ENCODE assay signal across 19 cellular contexts in the genomic region with DNA sequence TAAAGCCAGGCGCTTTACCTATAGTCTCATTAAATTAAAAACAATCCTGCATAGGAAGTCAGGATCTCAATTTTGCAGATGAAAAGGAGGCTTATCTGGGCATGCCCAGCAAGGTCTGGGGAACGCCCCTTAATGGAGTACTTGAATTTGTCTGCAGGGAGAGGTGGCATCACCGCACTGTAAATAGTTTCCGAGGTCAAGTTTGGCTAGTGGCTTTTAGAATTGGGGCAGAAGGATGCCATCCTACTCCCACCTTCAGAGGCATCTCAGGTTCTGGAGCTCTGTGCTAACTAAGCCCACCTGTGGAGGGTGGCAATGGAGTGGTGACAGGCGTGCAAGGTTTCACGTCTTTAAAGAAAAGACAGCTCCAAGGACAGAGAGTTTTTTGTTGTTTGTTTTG.
A peak's percentile ranks its signal among the peaks of the same experiment; 100 is the strongest.
DNase-seq lines count a peak whose midpoint lies in the region; ATAC-seq and TF ChIP-seq lines count a peak whose summit lies in the region.
"Had no signal": no experiment of that assay in that cellular context is flagged by ENCODE, and none has a peak within 500 bp of the region (broad histone marks: within the 10 kb centered on the region; RNA-seq: fewer than 3 reads in every experiment).

No MANE protein-coding gene starts in this region.

- peaks cover 4% of the 10 kb centered on the region for H3K9me3 Mint-ChIP-seq in glutamatergic neuron (ENCODE audit: unreplicated experiment)
- H3K9me3 Mint-ChIP-seq: activated naive CD4-positive, alpha-beta T cell treated with anti-CD3 and anti-CD28 coated beads for 36 hours; mesothelial cell of epicardium; type B pancreatic cell had no signal

- no peak for TF ChIP-seq CTCF in cardiac muscle cell (IDR thresholded peaks at IDR 0.05; ENCODE audit: low read depth, low read length)
- no peak for TF ChIP-seq CTCF in HEK293 (tag by site-specific recombination; IDR thresholded peaks at IDR 0.05)
- no peak for TF ChIP-seq CTCF in adrenal gland (IDR thresholded peaks at IDR 0.05)
- no peak for TF ChIP-seq CTCF in neutrophil (IDR thresholded peaks at IDR 0.05)
- no peak for TF ChIP-seq CTCF in glutamatergic neuron (IDR thresholded peaks at IDR 0.05; ENCODE audit: partially characterized antibody, unreplicated experiment)

- no peaks in the 10 kb centered on the region for H3K36me3 Mint-ChIP-seq in glutamatergic neuron (ENCODE audit: unreplicated experiment)
- H3K36me3 Mint-ChIP-seq: mesothelial cell of epicardium had no signal

- intact Hi-C loops in left cardiac atrium (cut with DNase I) = loop anchor here in 1 of 2 donors (10.0 kb wide), 1 partner anchor 66 kb away; no protein-coding TSS in a partner anchor
- intact Hi-C loops in adrenal gland (cut with DNase I) = loop anchor here (5.0 to 10.0 kb wide), 3 partner anchors 66 to 317 kb away; a partner anchor contains a TSS

- H3K27ac ChIP-seq in cardiac muscle cell = peak overlapping the region; percentile 32
- no peak overlapping the region for H3K27ac ChIP-seq in HEK293 (ENCODE audit: extremely low read depth, low read depth, low read length)
- H3K27ac ChIP-seq in adrenal gland = peak overlapping the region in 3 of 5 donors; percentile 24 to 98 (median 98)
- peak overlapping the region; percentile 1 for H3K27ac ChIP-seq in neutrophil

- WGBS in adrenal gland, 4 donors = 67 to 77% (median 76%) methylated on average over 6 of the region's 6 CpGs

- H3K4me1 Mint-ChIP-seq in glutamatergic neuron (ENCODE audit: low read depth, unreplicated experiment) = peaks cover 8% of the 10 kb centered on the region

- POLR2A ChIA-PET in HEK293 (lab: Yijun Ruan, JAX) = no interaction called here

- TF ChIP-seq POLR2A in adrenal gland (IDR thresholded peaks at IDR 0.05) = peak in 1 of 2 donors; percentile 3

- CTCF ChIA-PET in HEK293 (lab: Yijun Ruan, JAX) = interaction anchor here (0.6 to 1.5 kb wide), 4 partner anchors 10 to 581 kb away, joined by 3 read pairs; no protein-coding TSS in a partner anchor

- H3K9me3 ChIP-seq in cardiac muscle cell (ENCODE audit: low read depth) = no peaks in the 10 kb centered on the region
- H3K9me3 ChIP-seq in HEK293 (ENCODE audit: control insufficient read depth, insufficient read depth, low read depth, low read length) = no peaks in the 10 kb centered on the region
- no peaks in the 10 kb centered on the region for H3K9me3 ChIP-seq in adrenal gland (replicated peaks in 1 of 3)
- no peaks in the 10 kb centered on the region for H3K9me3 ChIP-seq in neutrophil

- H3K27me3 Mint-ChIP-seq in glutamatergic neuron (ENCODE audit: unreplicated experiment) = peaks cover 3% of the 10 kb centered on the region
- H3K27me3 Mint-ChIP-seq: type B pancreatic cell had no signal

- DNase-seq in cardiac muscle cell (ENCODE audit: low read depth in 1 of 2, low spot score in 1 of 2) = no peak
- no peak for DNase-seq in left cardiac atrium
- DNase-seq in adrenal gland = peak in 1 of 7 donors; percentile 48
- DNase-seq in glutamatergic neuron = no peak
- no peak for DNase-seq in HuH-7.5 (ENCODE audit: low spot score)
- DNase-seq: activated naive CD4-positive, alpha-beta T cell treated with anti-CD3 and anti-CD28 coated beads for 36 hours; DMS79 treated with DMSO at 0.1 percent for 48 hours; effector CD8-positive, alpha-beta T cell; NCI-H2107; NCI-H524 treated with DMSO at 0.1 percent for 48 hours; stimulated activated CD4-positive, alpha-beta T cell treated with anti-CD3 and anti-CD28 coated beads, Interleukin-1b, Interleukin-23, amount 100 ng/mL, for 48 hours; stimulated activated naive CD4-positive, alpha-beta T cell treated with Interleukin-2 at 50 U/mL for 16 hours; SW 1271 had no signal

- H3K27me3 ChIP-seq in cardiac muscle cell (no peaks in the 10 kb centered on the region), adrenal gland (no peaks in the 10 kb centered on the region), neutrophil (no peaks in the 10 kb centered on the region)

- H3K4me1 ChIP-seq in cardiac muscle cell (ENCODE audit: low read depth) (peaks cover 50% of the 10 kb centered on the region), HEK293 (ENCODE audit: control insufficient read depth, insufficient read depth, low read length) (peaks cover 20% of the 10 kb centered on the region), adrenal gland (replicated peaks in 1 of 2) (peaks cover 49 to 54% of the 10 kb centered on the region in 2 donors), neutrophil (ENCODE audit: control insufficient read depth in 1 of 2, insufficient read depth in 1 of 2, low read depth in 1 of 2, low read length in 1 of 2) (peaks cover 64 to 67% of the 10 kb centered on the region in 2 experiments)

- no peaks in the 10 kb centered on the region for H3K36me3 ChIP-seq in cardiac muscle cell
- H3K36me3 ChIP-seq in HEK293 (ENCODE audit: control insufficient read depth in 2 of 2, insufficient read depth in 1 of 2, low read length in 2 of 2) = no peaks in the 10 kb centered on the region
- H3K36me3 ChIP-seq in adrenal gland (replicated peaks in 1 of 2) = no peaks in the 10 kb centered on the region
- no peaks in the 10 kb centered on the region for H3K36me3 ChIP-seq in neutrophil

- ATAC-seq in left cardiac atrium = no peak
- ATAC-seq in GM18867 (IDR thresholded peaks at IDR 0.05; ENCODE audit: unreplicated experiment) = no peak

- H3K4me3 Mint-ChIP-seq in glutamatergic neuron (ENCODE audit: unreplicated experiment) = no peak overlapping the region
- H3K4me3 Mint-ChIP-seq: activated naive CD4-positive, alpha-beta T cell treated with anti-CD3 and anti-CD28 coated beads for 36 hours; mesothelial cell of epicardium; type B pancreatic cell had no signal

- no peak overlapping the region for H3K4me3 ChIP-seq in cardiac muscle cell
- H3K4me3 ChIP-seq in HEK293 (ENCODE audit: low read depth, low read length) = no peak overlapping the region
- H3K4me3 ChIP-seq in adrenal gland = no peak overlapping the region
- no peak overlapping the region for H3K4me3 ChIP-seq in neutrophil (ENCODE audit: low read depth in 1 of 2, low read length in 1 of 2)

- no peak overlapping the region for H3K27ac Mint-ChIP-seq in glutamatergic neuron (ENCODE audit: unreplicated experiment)
- H3K27ac Mint-ChIP-seq: activated naive CD4-positive, alpha-beta T cell treated with anti-CD3 and anti-CD28 coated beads for 36 hours; mesothelial cell of epicardium; progenitor cell of endocrine pancreas; type B pancreatic cell had no signal

TF ChIP-seq in HEK293, 187 proteins besides CTCF, POLR2A, EP300 and RAD21:
- peak; percentile 31; the same call in 1 of the 2 replicates for TF ChIP-seq SCRT2 (tag by site-specific recombination; IDR thresholded peaks at IDR 0.05)
- TF ChIP-seq ZNF157 (tag by site-specific recombination; IDR thresholded peaks at IDR 0.05) = no peak
